Comparison of ENCODE assay signal across 8 cellular contexts in the genomic region with DNA sequence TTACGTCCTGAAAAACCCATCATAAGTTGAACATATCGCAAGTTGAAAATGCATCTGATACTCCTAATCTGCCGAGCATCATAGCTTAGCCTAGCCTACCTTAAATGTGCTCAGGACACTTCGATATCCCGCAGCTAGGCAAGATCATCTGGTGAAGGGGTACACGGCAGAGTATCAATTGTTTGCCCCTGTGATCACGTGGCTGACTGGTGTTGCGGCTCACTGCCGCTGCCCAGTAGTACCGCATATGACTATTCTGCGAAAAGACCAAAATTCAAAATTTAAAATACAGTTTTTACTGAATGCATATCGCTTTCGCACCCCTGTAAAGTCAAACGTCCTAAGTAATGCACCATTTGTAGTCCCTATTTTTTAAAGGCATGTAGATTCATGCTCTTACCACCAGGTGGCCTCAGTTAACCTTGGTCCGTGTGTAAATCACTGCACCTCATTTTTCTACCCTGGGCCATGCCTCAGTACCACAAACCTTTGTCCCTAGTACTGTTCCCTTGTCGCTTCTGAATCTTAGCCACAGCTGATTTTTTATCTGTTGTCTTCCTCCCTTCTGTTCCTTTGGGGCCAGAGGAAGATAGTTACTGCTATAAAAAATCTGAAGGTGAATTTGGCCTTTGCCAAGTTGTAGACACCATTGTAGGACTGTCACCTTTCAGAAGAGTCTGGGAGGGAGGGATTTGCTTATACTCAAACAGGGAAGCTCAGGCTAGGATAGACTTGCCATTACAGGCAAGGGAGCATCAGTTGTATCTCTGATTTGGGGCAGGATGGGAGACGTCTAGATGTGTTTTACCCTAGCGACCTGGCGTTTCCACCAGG. TPM values are rescaled to one million over a fixed set of nuclear protein-coding genes. Genes with fewer than 3 reads are reported as not detected.
DNase-seq lines count a peak whose midpoint lies in the region; ATAC-seq and TF ChIP-seq lines count a peak whose summit lies in the region.

No MANE protein-coding gene starts in this region.

- H3K9me3 ChIP-seq in WERI-Rb-1 (ENCODE audit: severe bottlenecking), result no peaks in the 10 kb centered on the region

- intact Hi-C loops in activated naive CD4-positive, alpha-beta T cell treated with anti-CD3 and anti-CD28 coated beads for 36 hours (cut with micrococcal nuclease), result loop anchor here (1.0 to 2.0 kb wide), 3 partner anchors 62 to 857 kb away; no protein-coding TSS in a partner anchor
- intact Hi-C loops in natural killer cell (cut with micrococcal nuclease), result loop anchor here (5.0 kb wide), 1 partner anchor 136 kb away; no protein-coding TSS in a partner anchor

- peak; percentile 41 for DNase-seq in activated naive CD4-positive, alpha-beta T cell treated with anti-CD3 and anti-CD28 coated beads for 36 hours
- DNase-seq in activated naive CD4-positive, alpha-beta T cell treated with anti-CD3 and anti-CD28 coated beads, Interleukin-2, amount 50 U/mL, for 16 hours, result no peak
- peak; percentile 49 for DNase-seq in LoVo (ENCODE audit: low spot score)
- DNase-seq in WERI-Rb-1, result peak; percentile 33
- DNase-seq in fibroblast of mammary gland (ENCODE audit: low read depth), result peak; percentile 82
- DNase-seq in natural killer cell, result no peak
- no peak for DNase-seq in mesenteric fat pad (ENCODE audit: low spot score)

- H3K27ac ChIP-seq in WERI-Rb-1, result no peak overlapping the region

- no peaks in the 10 kb centered on the region; the same call in 1 of the 2 replicates for H3K36me3 ChIP-seq in WERI-Rb-1

- H3K4me3 ChIP-seq in WERI-Rb-1 (ENCODE audit: low read depth, low read length), result no peak overlapping the region
- H3K4me3 ChIP-seq in fibroblast of mammary gland (ENCODE audit: control insufficient read depth, low read depth, low read length), result no peak overlapping the region

- peaks cover 7% of the 10 kb centered on the region for H3K36me3 Mint-ChIP-seq in activated naive CD4-positive, alpha-beta T cell treated with anti-CD3 and anti-CD28 coated beads for 36 hours (ENCODE audit: low read depth)
- H3K36me3 Mint-ChIP-seq in natural killer cell, result peaks cover 15% of the 10 kb centered on the region

- ATAC-seq in natural killer cell (peak; percentile 73 to 80 (median 78)), GM18498 (IDR thresholded peaks at IDR 0.05; ENCODE audit: unreplicated experiment) (no peak)

- H3K9me3 Mint-ChIP-seq in activated naive CD4-positive, alpha-beta T cell treated with anti-CD3 and anti-CD28 coated beads for 36 hours, result no peaks in the 10 kb centered on the region
- no peaks in the 10 kb centered on the region for H3K9me3 Mint-ChIP-seq in natural killer cell

- CTCF ChIA-PET in activated naive CD4-positive, alpha-beta T cell treated with anti-CD3 and anti-CD28 coated beads for 36 hours (lab: Charles Lee), result interaction anchor here (0.5 to 2.6 kb wide), 11 partner anchors 9 to 963 kb away, joined by 3 to 14 read pairs (median 3); no protein-coding TSS in a partner anchor

- no peaks in the 10 kb centered on the region for H3K27me3 Mint-ChIP-seq in activated naive CD4-positive, alpha-beta T cell treated with anti-CD3 and anti-CD28 coated beads for 36 hours (ENCODE audit: low read depth)
- H3K27me3 Mint-ChIP-seq in natural killer cell (ENCODE audit: low read depth in 2 of 2), result no peaks in the 10 kb centered on the region

- H3K27ac Mint-ChIP-seq in activated naive CD4-positive, alpha-beta T cell treated with anti-CD3 and anti-CD28 coated beads for 36 hours, result no peak overlapping the region
- H3K27ac Mint-ChIP-seq in natural killer cell, result no peak overlapping the region

- H3K27me3 ChIP-seq in WERI-Rb-1 (ENCODE audit: insufficient read depth, low read depth, severe bottlenecking), result no peaks in the 10 kb centered on the region

- no peaks in the 10 kb centered on the region for H3K4me1 Mint-ChIP-seq in activated naive CD4-positive, alpha-beta T cell treated with anti-CD3 and anti-CD28 coated beads for 36 hours (ENCODE audit: low read depth)
- H3K4me1 Mint-ChIP-seq in natural killer cell, result peaks cover 0 to 9% of the 10 kb centered on the region in 2 donors

- TF ChIP-seq CTCF in WERI-Rb-1 (IDR thresholded peaks at IDR 0.05; ENCODE audit: low read depth, low read length), result peak; percentile 75
- peak; percentile 94 for TF ChIP-seq CTCF in fibroblast of mammary gland (conservative IDR thresholded peaks at IDR 0.05; ENCODE audit: control insufficient read depth, insufficient read depth, low read depth, low read length)
- TF ChIP-seq CTCF in natural killer cell (IDR thresholded peaks at IDR 0.05), result peak; percentile 91

- H3K4me3 Mint-ChIP-seq in activated naive CD4-positive, alpha-beta T cell treated with anti-CD3 and anti-CD28 coated beads for 36 hours, result no peak overlapping the region
- H3K4me3 Mint-ChIP-seq in natural killer cell, result no peak overlapping the region

RNA-seq across cellular contexts. Expression of gene WWP2, which starts 34.4 kb away (rescaled TPM):
- 10 to 100 TPM; 27.7 to 32.3 TPM for total RNA-seq in activated naive CD4-positive, alpha-beta T cell treated with anti-CD3 and anti-CD28 coated beads for 36 hours
- 10 to 100 TPM; 72.8 to 95.6 (median 81.6) TPM for total RNA-seq in natural killer cell
- total RNA-seq in mesenteric fat pad, result 43.0 TPM

RNA-seq across cellular contexts. Expression of gene NOB1, which starts 41.8 kb away (rescaled TPM):
- total RNA-seq in activated naive CD4-positive, alpha-beta T cell treated with anti-CD3 and anti-CD28 coated beads for 36 hours, result 100 to 1,000 TPM; 110 to 114 TPM
- total RNA-seq in natural killer cell (10 to 100 TPM; 20.9 to 34.4 (median 32.0) TPM), mesenteric fat pad (41.8 TPM)

Comparison
In these comparisons a context has a peak if more than half of its experiments do, and no peak if none do; other contexts are left out.
1. DNase-seq: peak in activated naive CD4-positive, alpha-beta T cell treated with anti-CD3 and anti-CD28 coated beads for 36 hours (single experiment), LoVo (single experiment), WERI-Rb-1 (single experiment) and fibroblast of mammary gland (single experiment); none in activated naive CD4-positive, alpha-beta T cell treated with anti-CD3 and anti-CD28 coated beads, Interleukin-2, amount 50 U/mL, for 16 hours (single experiment), natural killer cell (single experiment) and mesenteric fat pad (single experiment).
2. Peak in every context shown above with its lines, with median percentiles within 50 percentile points of each other: CTCF ChIP-seq.